In genomic region chr12:69046920-69047319, GRCh38 we compare ENCODE assay signal across 2 cellular contexts.
TF ChIP-seq lines count a peak whose summit lies in the region.

No MANE protein-coding gene starts in this region.

TF ChIP-seq in GM23338, 12 proteins besides CTCF, POLR2A, EP300 and RAD21:
- TF ChIP-seq NANOG (IDR thresholded peaks at IDR 0.05; ENCODE audit: borderline replicate concordance) (no peak), ZNF114 (CRISPR knock-in tag; IDR thresholded peaks at IDR 0.05) (no peak), ZNF462 (CRISPR knock-in tag; IDR thresholded peaks at IDR 0.05) (no peak), REST (IDR thresholded peaks at IDR 0.05; ENCODE audit: unreplicated experiment) (no peak), POLR2AphosphoS5 (IDR thresholded peaks at IDR 0.05; ENCODE audit: low read depth) (no peak), STAT1 (IDR thresholded peaks at IDR 0.05; ENCODE audit: unreplicated experiment) (no peak), ZNF331 (CRISPR knock-in tag; IDR thresholded peaks at IDR 0.05; ENCODE audit: low read depth) (no peak)
TF ChIP-seq in GM23338: peak in this region for 0.

TF ChIP-seq in GM12878, 131 proteins besides CTCF, POLR2A, EP300 and RAD21:
- TF ChIP-seq SPI1 (IDR thresholded peaks at IDR 0.05; ENCODE audit: borderline replicate concordance, insufficient read depth, low read depth, low read length): peak; percentile 50; the same call in 1 of the 2 replicates
- no peak for TF ChIP-seq IRF4 (IDR thresholded peaks at IDR 0.05; ENCODE audit: low read depth, low read length)
TF ChIP-seq in GM12878: peak in this region for 1.
